In genomic region chr12:62900686-62901272, GRCh38 we compare ENCODE assay signal across 11 cellular contexts. TPM values are rescaled to one million over a fixed set of nuclear protein-coding genes. Genes with fewer than 3 reads are reported as not detected.
A peak's percentile ranks its signal among the peaks of the same experiment; 100 is the strongest.
DNase-seq lines count a peak whose midpoint lies in the region; TF ChIP-seq lines count a peak whose summit lies in the region.
"Had no signal": no experiment of that assay in that cellular context is flagged by ENCODE, and none has a peak within 500 bp of the region (broad histone marks: within the 10 kb centered on the region; RNA-seq: fewer than 3 reads in every experiment).

No MANE protein-coding gene starts in this region.

- intact Hi-C loops in prostate gland (cut with DNase I), result no loop called here

- TF ChIP-seq POLR2A in prostate gland (IDR thresholded peaks at IDR 0.05), result no peak

- H3K36me3 ChIP-seq in HEK293 (ENCODE audit: control insufficient read depth in 2 of 2, insufficient read depth in 1 of 2, low read length in 2 of 2), result no peaks in the 10 kb centered on the region
- H3K36me3 ChIP-seq in prostate gland, result no peaks in the 10 kb centered on the region

- POLR2A ChIA-PET in HEK293 (lab: Yijun Ruan, JAX), result no interaction called here

- no peak overlapping the region for H3K4me3 ChIP-seq in HEK293 (ENCODE audit: low read depth, low read length)
- H3K4me3 ChIP-seq in prostate gland, result no peak overlapping the region

- CTCF ChIA-PET in HEK293 (lab: Yijun Ruan, JAX), result interaction anchor here (0.5 to 0.7 kb wide), 3 partner anchors 82 to 1056 kb away, joined by 3 to 4 read pairs (median 3); no protein-coding TSS in a partner anchor

- whole genome bisulfite sequencing in prostate gland, result 46% methylated on average over 4 of the region's 4 CpGs

- H3K27me3 ChIP-seq in prostate gland (replicated peaks; ENCODE audit: insufficient read depth), result no peaks in the 10 kb centered on the region

- H3K9me3 ChIP-seq in HEK293 (ENCODE audit: control insufficient read depth, insufficient read depth, low read depth, low read length), result no peaks in the 10 kb centered on the region
- H3K9me3 ChIP-seq in prostate gland, result no peaks in the 10 kb centered on the region

- DNase-seq in NCI-H69 (lab: John Stamatoyannopoulos, UW), result peak; percentile 52
- DNase-seq in fibroblast of gingiva (ENCODE audit: low read depth), result peak; percentile 88
- peak; percentile 59 for DNase-seq in prostate gland (ENCODE audit: low spot score)
- DNase-seq in NCI-H2227 treated with DMSO at 0.1 percent for 48 hours (lab: John Stamatoyannopoulos, UW), result no peak
- DNase-seq in activated effector memory CD4-positive, alpha-beta T cell treated with Interleukin-2 at 50 U/mL for 16 hours, result no peak
- no peak for DNase-seq in activated gamma-delta T cell (lab: John Stamatoyannopoulos, UW)
- DNase-seq: activated CD4-positive, alpha-beta T cell treated with anti-CD3 and anti-CD28 coated beads for 48 hours; midbrain; NK-92 treated with Interleukin-12 subunit alpha and Interleukin-12 subunit beta, amount 100 ng/mL, for 24 hours had no signal

- no peak for TF ChIP-seq CTCF in HEK293 (tag by site-specific recombination; IDR thresholded peaks at IDR 0.05)
- no peak for TF ChIP-seq CTCF in prostate gland (IDR thresholded peaks at IDR 0.05)

- H3K4me1 ChIP-seq in HEK293 (ENCODE audit: control insufficient read depth, insufficient read depth, low read length) (peaks cover 9% of the 10 kb centered on the region), prostate gland (replicated peaks) (peaks cover 4% of the 10 kb centered on the region)

- H3K27ac ChIP-seq in HEK293 (ENCODE audit: extremely low read depth, low read depth, low read length), result no peak overlapping the region
- H3K27ac ChIP-seq in prostate gland, result peak overlapping the region; percentile 62 to 82

TF ChIP-seq in HEK293, 187 proteins besides CTCF, POLR2A, EP300 and RAD21:
- TF ChIP-seq ZNF169 (tag by site-specific recombination; IDR thresholded peaks at IDR 0.05) (no peak), ZNF302 (tag by site-specific recombination; IDR thresholded peaks at IDR 0.05; ENCODE audit: low read depth) (no peak), ZNF777 (tag by site-specific recombination; IDR thresholded peaks at IDR 0.05; ENCODE audit: borderline replicate concordance) (no peak), GLIS1 (tag by site-specific recombination; IDR thresholded peaks at IDR 0.05) (no peak), ZNF155 (tag by site-specific recombination; IDR thresholded peaks at IDR 0.05) (no peak), ZBTB17 (tag by site-specific recombination; IDR thresholded peaks at IDR 0.05) (0 out of 2 replicates have a peak, but pooled peaks have one; percentile 26), PRDM10 (tag by site-specific recombination; IDR thresholded peaks at IDR 0.05) (peak; percentile 59; the same call in 1 of the 2 replicates), ZNF223 (tag by site-specific recombination; IDR thresholded peaks at IDR 0.05) (no peak), ZNF398 (tag by site-specific recombination; IDR thresholded peaks at IDR 0.05) (peak; percentile 31; the same call in 1 of the 2 replicates), ZNF2 (tag by site-specific recombination; IDR thresholded peaks at IDR 0.05) (no peak), ZBTB6 (tag by site-specific recombination; IDR thresholded peaks at IDR 0.05) (peak; percentile 65), ZNF843 (tag by site-specific recombination; IDR thresholded peaks at IDR 0.05) (no peak)

RNA-seq across cellular contexts. Expression of gene PPM1H, which starts 34.2 kb away (rescaled TPM):
- 10 to 100 TPM; 27.0 to 46.9 TPM for total RNA-seq in prostate gland
- total RNA-seq: activated T-helper 1 cell treated with anti-CD3 and anti-CD28 coated beads, Interleukin-12 subunit alpha, Interleukin-12 subunit beta, Interleukin-2, Interleukin-4 antibody, amounts not matched to agents 30 ng/mL and 10 ng/mL and 1 ng/mL, durations not matched to agents 14 hours and 24 hours and 36 hours had no signal

Comparison
In these comparisons a context has a peak if more than half of its experiments do, and no peak if none do; other contexts are left out.
1. DNase-seq: peak in NCI-H69 (single experiment), fibroblast of gingiva (single experiment) and prostate gland (single experiment); none in NCI-H2227 treated with DMSO at 0.1 percent for 48 hours (single experiment), activated effector memory CD4-positive, alpha-beta T cell treated with Interleukin-2 at 50 U/mL for 16 hours (single experiment) and activated gamma-delta T cell (single experiment).